ENCODE assay signal across 27 cellular contexts in the genomic region with DNA sequence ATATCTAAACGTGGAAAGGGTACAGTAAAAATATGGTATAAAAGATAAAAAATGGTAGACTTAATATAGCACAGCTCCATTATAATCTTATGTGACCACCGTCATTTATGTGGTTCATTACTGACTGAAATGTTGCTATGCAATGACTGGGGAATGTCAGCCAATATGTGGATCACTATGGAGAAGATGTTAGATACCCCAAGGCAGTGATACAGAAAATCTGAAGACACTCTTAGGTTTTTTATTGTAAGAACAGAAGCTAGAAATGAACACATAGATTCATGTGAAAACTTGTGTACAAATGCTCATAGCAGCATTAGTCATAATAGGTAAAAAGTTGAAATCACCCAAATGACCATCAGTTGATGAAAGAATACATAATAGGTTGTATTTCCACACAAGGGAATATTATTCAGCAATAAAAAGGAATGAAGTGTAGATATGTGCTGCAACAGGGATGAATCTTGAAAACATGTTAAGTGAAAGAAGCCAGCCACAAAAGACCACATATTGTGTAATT.
"Had no signal": no experiment of that assay in that cellular context is flagged by ENCODE, and none has a peak within 500 bp of the region (broad histone marks: within the 10 kb centered on the region; RNA-seq: fewer than 3 reads in every experiment).

No MANE protein-coding gene starts in this region.

- H3K4me3 ChIP-seq: coronary artery, gastrocnemius medialis, lung, prostate gland, right atrium auricular region, smooth muscle cell, testis, tibial artery had no signal

- H3K27ac ChIP-seq: coronary artery, prostate gland, right atrium auricular region, testis, tibial artery had no signal

- DNase-seq: dermis blood vessel endothelial cell; effector memory CD4-positive, alpha-beta T cell; erythroblast; gastrocnemius medialis; head of caudate nucleus; kidney; mesendoderm; midbrain; naive thymus-derived CD8-positive, alpha-beta T cell; nephron progenitor cell; nucleus accumbens; stimulated activated CD4-positive, alpha-beta T cell treated with anti-CD3 and anti-CD28 coated beads, Interleukin-12 subunit alpha, Interleukin-12 subunit beta, amount 100 ng/mL, for 4 hours; stimulated activated CD4-positive, alpha-beta T cell treated with anti-CD3 and anti-CD28 coated beads, Interleukin-1b, Interleukin-23, amount 100 ng/mL, for 48 hours; stimulated activated CD4-positive, alpha-beta T cell treated with anti-CD3 and anti-CD28 coated beads, Interleukin-4, amount 100 ng/mL, for 1 hour; stimulated activated CD8-positive, alpha-beta memory T cell treated with anti-CD3 and anti-CD28 coated beads, Interleukin-4, amount 100 ng/mL, for 48 hours; stimulated activated naive CD8-positive, alpha-beta T cell treated with anti-CD3 and anti-CD28 coated beads, Interleukin-15, Interleukin-2, amounts not matched to agents 100 U/mL and 50 U/mL, for 24 hours; substantia nigra; testis; tibial artery had no signal

- ATAC-seq: gastrocnemius medialis; left lobe of liver; naive thymus-derived CD8-positive, alpha-beta T cell; sciatic nerve; stimulated activated naive CD8-positive, alpha-beta T cell treated with anti-CD3 and anti-CD28 coated beads, Interleukin-15, Interleukin-2, amounts not matched to agents 100 U/mL and 50 U/mL, for 24 hours had no signal

- H3K4me2 ChIP-seq: smooth muscle cell had no signal

- H3K27me3 ChIP-seq: gastrocnemius medialis, right atrium auricular region, testis, tibial artery had no signal

- H3K9me3 ChIP-seq: prostate gland, testis had no signal

- H3K4me3 Mint-ChIP-seq: naive thymus-derived CD8-positive, alpha-beta T cell; nephron progenitor cell; type B pancreatic cell had no signal

- H3K4me1 ChIP-seq: prostate gland had no signal

- H3K27ac Mint-ChIP-seq: nephron progenitor cell, type B pancreatic cell had no signal

- H3K36me3 ChIP-seq: gastrocnemius medialis, prostate gland, right atrium auricular region, tibial artery had no signal
